25 cellular contexts compared by ENCODE assay signal in the genomic region with DNA sequence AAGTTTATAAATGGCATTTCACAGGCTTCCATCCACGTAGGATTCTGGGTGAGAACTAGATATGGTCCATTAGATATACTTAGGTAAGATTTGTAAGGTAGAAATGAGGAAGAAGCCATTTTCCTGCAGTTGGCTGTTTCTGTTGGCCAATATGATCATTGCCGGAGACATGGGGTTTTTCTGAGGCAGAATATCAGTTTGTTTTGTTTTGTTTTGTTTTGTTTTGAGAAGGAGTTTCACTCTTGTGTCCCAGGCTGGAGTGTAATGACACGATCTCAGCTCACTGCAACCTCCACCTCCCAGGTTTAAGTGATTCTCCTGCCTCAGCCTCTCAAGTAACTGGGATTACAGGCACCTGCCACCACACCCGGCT.
"Had no signal": no experiment of that assay in that cellular context is flagged by ENCODE, and none has a peak within 500 bp of the region (broad histone marks: within the 10 kb centered on the region; RNA-seq: fewer than 3 reads in every experiment).

No MANE protein-coding gene starts in this region.

- H3K4me1 ChIP-seq: body of pancreas, prostate gland, upper lobe of left lung had no signal

- DNase-seq: activated CD4-positive, alpha-beta T cell treated with anti-CD3 and anti-CD28 coated beads, Interleukin-2, amount 10 ng/mL, durations not matched to agents 7 days and 5 days; activated CD4-positive, CD25-positive, alpha-beta regulatory T cell treated with anti-CD3 and anti-CD28 coated beads, Interleukin-2, amount 50 U/mL, for 72 hours; activated CD8-positive, alpha-beta T cell treated with anti-CD3 and anti-CD28 coated beads for 36 hours; activated gamma-delta T cell; anterior cingulate cortex; body of pancreas; effector memory CD4-positive, alpha-beta T cell; hypothalamus; left ventricle myocardium superior; mammary epithelial cell; midbrain; natural killer cell; ovary; spleen; stimulated activated CD4-positive, alpha-beta T cell treated with anti-CD3 and anti-CD28 coated beads, Interleukin-4, amount 100 ng/mL, for 1 hour; stimulated activated naive CD4-positive, alpha-beta T cell; upper lobe of left lung; WERI-Rb-1 had no signal

- H3K27me3 ChIP-seq: body of pancreas, cardiac muscle cell, ovary, spleen, upper lobe of left lung had no signal

- H3K4me3 ChIP-seq: body of pancreas, cardiac muscle cell, ovary, prostate gland, spleen, thoracic aorta, upper lobe of left lung had no signal

- H3K27ac ChIP-seq: body of pancreas, cardiac muscle cell, ovary, prostate gland, thoracic aorta, upper lobe of left lung, WERI-Rb-1 had no signal

- ATAC-seq: activated CD8-positive, alpha-beta memory T cell treated with anti-CD3 and anti-CD28 coated beads, Interleukin-2, amount 10 ng/mL, durations not matched to agents 7 days and 5 days; activated CD8-positive, alpha-beta T cell treated with anti-CD3 and anti-CD28 coated beads for 36 hours; body of pancreas; esophagus mucosa; left ventricle myocardium superior; natural killer cell had no signal

- H3K36me3 ChIP-seq: cardiac muscle cell, ovary, prostate gland, spleen, thoracic aorta, upper lobe of left lung, WERI-Rb-1 had no signal

- FAIRE-seq: frontal cortex, TTC549 had no signal

- H3K9me3 ChIP-seq: body of pancreas, ovary, prostate gland, spleen, thoracic aorta, upper lobe of left lung had no signal
